11 cellular contexts compared by ENCODE assay signal in the genomic region with DNA sequence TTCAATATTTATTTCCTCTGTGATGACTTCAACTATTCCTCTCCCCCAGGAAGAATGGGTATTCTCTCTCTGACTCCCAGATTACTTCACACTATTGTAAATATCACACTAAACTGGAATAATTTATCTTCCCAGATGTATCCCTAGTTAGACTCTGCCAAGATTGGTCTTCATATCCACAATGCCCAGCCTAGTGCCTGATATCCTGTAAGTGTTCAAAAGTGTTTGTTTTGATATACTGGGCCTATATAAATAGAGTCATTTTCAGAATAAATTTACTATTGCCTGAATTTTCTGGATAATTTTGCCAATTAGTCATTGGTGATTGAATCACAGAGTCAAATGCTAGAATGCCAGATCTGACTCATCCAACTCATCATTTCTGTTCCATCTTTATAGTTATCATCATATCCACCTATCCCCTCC.
DNase-seq lines count a peak whose midpoint lies in the region; ATAC-seq and TF ChIP-seq lines count a peak whose summit lies in the region.
"Had no signal": no experiment of that assay in that cellular context is flagged by ENCODE, and none has a peak within 500 bp of the region (broad histone marks: within the 10 kb centered on the region; RNA-seq: fewer than 3 reads in every experiment).

No MANE protein-coding gene starts in this region.

- intact Hi-C loops in CD14-positive monocyte (cut with micrococcal nuclease), result no loop called here

- H3K9ac ChIP-seq in SK-N-MC (ENCODE audit: insufficient read length) (no peak overlapping the region), mesenchymal stem cell (ENCODE audit: low read length) (peak overlapping the region; percentile 37)

- H3K9me3 ChIP-seq in SK-N-MC (ENCODE audit: low read depth, low read length) (no peaks in the 10 kb centered on the region), mesenchymal stem cell (ENCODE audit: control insufficient read depth, low read length) (no peaks in the 10 kb centered on the region)
- H3K9me3 ChIP-seq: BE2C, neutrophil had no signal

- TF ChIP-seq CTCF in AG10803 (conservative IDR thresholded peaks at IDR 0.05; ENCODE audit: low read length), result no peak
- TF ChIP-seq CTCF in CD14-positive monocyte (IDR thresholded peaks at IDR 0.05), result no peak

- H3K36me3 ChIP-seq in SK-N-MC (ENCODE audit: insufficient read depth, low read length) (no peaks in the 10 kb centered on the region; the same call in 1 of the 2 replicates), mesenchymal stem cell (ENCODE audit: control insufficient read depth in 1 of 2, insufficient read depth in 2 of 2, low read depth in 1 of 2, low read length in 2 of 2) (no peaks in the 10 kb centered on the region)
- H3K36me3 ChIP-seq: BE2C, neutrophil had no signal

- no peak overlapping the region for H4K8ac ChIP-seq in mesenchymal stem cell (ENCODE audit: low read length)

- H2BK12ac ChIP-seq in mesenchymal stem cell (ENCODE audit: low read length in 2 of 2), result no peak overlapping the region

- H2BK5ac ChIP-seq in mesenchymal stem cell (ENCODE audit: low read depth, low read length, poor library complexity, severe bottlenecking), result no peak overlapping the region

- H3K14ac ChIP-seq in mesenchymal stem cell (ENCODE audit: low read length in 2 of 2), result no peak overlapping the region

- H3K4me2 ChIP-seq in mesenchymal stem cell (ENCODE audit: low read length, poor library complexity, severe bottlenecking), result no peak overlapping the region

- H2AFZ ChIP-seq in mesenchymal stem cell (ENCODE audit: low read depth, low read length), result no peak overlapping the region

- H3K79me1 ChIP-seq in mesenchymal stem cell (replicated peaks; ENCODE audit: low read length, poor library complexity, severe bottlenecking), result no peaks in the 10 kb centered on the region

- no peak overlapping the region for H3K27ac Mint-ChIP-seq in natural killer cell treated with Interleukin-12 subunit alpha and Interleukin-12 subunit beta and Interleukin-15 and Interleukin-18, amount 100 ng/mL, for 72 hours
- H3K27ac Mint-ChIP-seq in CD14-positive monocyte, result no peak overlapping the region

- H3K27ac ChIP-seq in SK-N-MC (peak overlapping the region; percentile 63; the same call in 1 of the 2 replicates), mesenchymal stem cell (ENCODE audit: low read length, poor library complexity, severe bottlenecking) (peak overlapping the region; percentile 30)
- H3K27ac ChIP-seq: neutrophil had no signal

- no peak overlapping the region for H3K23ac ChIP-seq in mesenchymal stem cell (ENCODE audit: low read length in 2 of 2)

- H2BK15ac ChIP-seq in mesenchymal stem cell (ENCODE audit: low read depth, poor library complexity, severe bottlenecking), result no peak overlapping the region

- no peaks in the 10 kb centered on the region for H3K4me1 Mint-ChIP-seq in natural killer cell treated with Interleukin-12 subunit alpha and Interleukin-12 subunit beta and Interleukin-15 and Interleukin-18, amount 100 ng/mL, for 72 hours (ENCODE audit: low read depth in 2 of 2)
- H3K4me1 Mint-ChIP-seq in CD14-positive monocyte, result no peaks in the 10 kb centered on the region

- H3K9me3 Mint-ChIP-seq in natural killer cell treated with Interleukin-12 subunit alpha and Interleukin-12 subunit beta and Interleukin-15 and Interleukin-18, amount 100 ng/mL, for 72 hours, result peaks cover 8% of the 10 kb centered on the region
- H3K9me3 Mint-ChIP-seq in CD14-positive monocyte, result peaks cover 0 to 4% (median 0%) of the 10 kb centered on the region in 7 donors

- H3K4ac ChIP-seq in mesenchymal stem cell (ENCODE audit: low read depth in 1 of 2, low read length in 2 of 2), result no peak overlapping the region

- H4K91ac ChIP-seq in mesenchymal stem cell (ENCODE audit: low read length), result no peak overlapping the region

- H3K27me3 ChIP-seq in mesenchymal stem cell (ENCODE audit: control insufficient read depth in 1 of 2, insufficient read depth in 1 of 2, low read length in 2 of 2), result no peaks in the 10 kb centered on the region
- H3K27me3 ChIP-seq: BE2C, neutrophil had no signal

- H2AK5ac ChIP-seq in mesenchymal stem cell (ENCODE audit: low read length, severe bottlenecking), result no peak overlapping the region

- H3K4me3 ChIP-seq in AG10803 (ENCODE audit: low read length), result no peak overlapping the region
- no peak overlapping the region for H3K4me3 ChIP-seq in SK-N-MC
- no peak overlapping the region for H3K4me3 ChIP-seq in mesenchymal stem cell (ENCODE audit: insufficient read depth in 1 of 2, low read depth in 1 of 2, low read length in 2 of 2)

- no peak overlapping the region for H2BK120ac ChIP-seq in mesenchymal stem cell (ENCODE audit: low read depth, low read length)

- no peak for ATAC-seq in natural killer cell treated with Interleukin-12 subunit alpha and Interleukin-12 subunit beta and Interleukin-15 and Interleukin-18, amount 100 ng/mL, for 72 hours

- no peak overlapping the region for H3K4me3 Mint-ChIP-seq in natural killer cell treated with Interleukin-12 subunit alpha and Interleukin-12 subunit beta and Interleukin-15 and Interleukin-18, amount 100 ng/mL, for 72 hours
- H3K4me3 Mint-ChIP-seq in CD14-positive monocyte, result no peak overlapping the region

- no peak overlapping the region for H3K18ac ChIP-seq in mesenchymal stem cell (ENCODE audit: low read depth in 1 of 2, low read length in 2 of 2)

- H3K36me3 Mint-ChIP-seq in natural killer cell treated with Interleukin-12 subunit alpha and Interleukin-12 subunit beta and Interleukin-15 and Interleukin-18, amount 100 ng/mL, for 72 hours, result no peaks in the 10 kb centered on the region
- H3K36me3 Mint-ChIP-seq in CD14-positive monocyte, result no peaks in the 10 kb centered on the region
- H3K36me3 Mint-ChIP-seq: brain had no signal

- peaks cover 4% of the 10 kb centered on the region for H3K4me1 ChIP-seq in mesenchymal stem cell (ENCODE audit: control insufficient read depth, insufficient read depth, low read depth, low read length)
- H3K4me1 ChIP-seq: BE2C had no signal

- DNase-seq in AG10803 (ENCODE audit: low read depth) (peak; percentile 36), HPDE6-E6E7 (ENCODE audit: extremely low spot score) (peak; percentile 21), SK-N-MC (ENCODE audit: low read depth, low spot score) (no peak), mesenchymal stem cell (peak; percentile 18), ureter (ENCODE audit: low spot score) (no peak), cerebellum (ENCODE audit: low spot score) (no peak), CD14-positive monocyte (ENCODE audit: low spot score) (no peak)
- DNase-seq in natural killer cell treated with Interleukin-12 subunit alpha and Interleukin-12 subunit beta and Interleukin-15 and Interleukin-18, amount 100 ng/mL, for 72 hours (ENCODE audit: low spot score), result no peak

- peaks cover 3 to 14% of the 10 kb centered on the region in 2 donors for H3K27me3 Mint-ChIP-seq in natural killer cell treated with Interleukin-12 subunit alpha and Interleukin-12 subunit beta and Interleukin-15 and Interleukin-18, amount 100 ng/mL, for 72 hours
- peaks cover 0 to 5% (median 4%) of the 10 kb centered on the region in 3 donors for H3K27me3 Mint-ChIP-seq in CD14-positive monocyte (ENCODE audit: low read depth in 3 of 3)
- H3K27me3 Mint-ChIP-seq: brain had no signal

Comparison
In these comparisons a context has a peak if more than half of its experiments do, and no peak if none do; other contexts are left out.
1. DNase-seq: peak in AG10803 (single experiment), HPDE6-E6E7 (single experiment) and mesenchymal stem cell (single experiment); none in SK-N-MC (single experiment), ureter (single experiment), natural killer cell treated with Interleukin-12 subunit alpha and Interleukin-12 subunit beta and Interleukin-15 and Interleukin-18, amount 100 ng/mL, for 72 hours (single experiment), cerebellum (single experiment) and CD14-positive monocyte (single experiment).